ENCODE assay signal across 8 cellular contexts in genomic region chr16:25106567-25107465, GRCh38. TPM values are rescaled to one million over a fixed set of nuclear protein-coding genes. Genes with fewer than 3 reads are reported as not detected.
DNase-seq lines count a peak whose midpoint lies in the region; ATAC-seq, FAIRE-seq and TF ChIP-seq lines count a peak whose summit lies in the region.

No MANE protein-coding gene starts in this region.

- TF ChIP-seq CTCF in OCI-LY1 (IDR thresholded peaks at IDR 0.05; ENCODE audit: low read length) = peak; percentile 65
- TF ChIP-seq CTCF in epithelial cell of proximal tubule (conservative IDR thresholded peaks at IDR 0.05; ENCODE audit: low read depth, low read length) = peak; percentile 33
- TF ChIP-seq CTCF in mucosa of descending colon (IDR thresholded peaks at IDR 0.05) = no peak

- H3K36me3 ChIP-seq in BLaER1 treated with 17β-estradiol and CSF1 and Interleukin-3, amounts not matched to agents 10 nM and 100 nM = peaks cover 0 to 5% (median 0%) of the 10 kb centered on the region in 11 experiments; a peak in 1 of 22 replicates
- no peaks in the 10 kb centered on the region for H3K36me3 ChIP-seq in OCI-LY1 (ENCODE audit: insufficient read depth, low read length)
- peaks cover 4% of the 10 kb centered on the region for H3K36me3 ChIP-seq in mucosa of descending colon (ENCODE audit: low read depth)

- ATAC-seq in GM19328 (IDR thresholded peaks at IDR 0.05; ENCODE audit: unreplicated experiment) (peak; percentile 40), mucosa of descending colon (peak; percentile 81)

- H2AFZ ChIP-seq in OCI-LY1 (ENCODE audit: low read length) = no peak overlapping the region

- peak; percentile 78 for FAIRE-seq in HTR-8/SVneo (lab: Jason Lieb, UNC)

- peak overlapping the region in 5 of 11 experiments; percentile 4 to 69 (median 54); a peak in 7 of 22 replicates for H3K27ac ChIP-seq in BLaER1 treated with 17β-estradiol and CSF1 and Interleukin-3, amounts not matched to agents 10 nM and 100 nM
- H3K27ac ChIP-seq in OCI-LY1 (ENCODE audit: low read depth, low read length, poor library complexity, severe bottlenecking) = peak overlapping the region; percentile 58

- H3K79me2 ChIP-seq in OCI-LY1 (ENCODE audit: insufficient read depth, low read length) = no peaks in the 10 kb centered on the region; the same call in 1 of the 2 replicates

- peak overlapping the region; percentile 6 to 80 (median 53); a peak in 19 of 22 replicates for H3K9ac ChIP-seq in BLaER1 treated with 17β-estradiol and CSF1 and Interleukin-3, amounts not matched to agents 10 nM and 100 nM
- H3K9ac ChIP-seq in OCI-LY1 (ENCODE audit: low read length) = peak overlapping the region; percentile 69

- H3K9me3 ChIP-seq in BLaER1 treated with 17β-estradiol and CSF1 and Interleukin-3, amounts not matched to agents 10 nM and 100 nM (replicated peaks in 1 of 11) = 0 out of 22 replicates have a peak, but pooled peaks cover 0 to 10% (median 0%) of the 10 kb centered on the region in 11 experiments
- H3K9me3 ChIP-seq in OCI-LY1 (ENCODE audit: low read length) = no peaks in the 10 kb centered on the region
- H3K9me3 ChIP-seq in mucosa of descending colon = no peaks in the 10 kb centered on the region

- H3K4me1 ChIP-seq in BLaER1 treated with 17β-estradiol and CSF1 and Interleukin-3, amounts not matched to agents 10 nM and 100 nM = peaks cover 21 to 30% (median 26%) of the 10 kb centered on the region in 10 experiments
- H3K4me1 ChIP-seq in OCI-LY1 (ENCODE audit: insufficient read depth, low read length, severe bottlenecking) = peaks cover 38% of the 10 kb centered on the region
- H3K4me1 ChIP-seq in mucosa of descending colon (ENCODE audit: low read depth) = peaks cover 24% of the 10 kb centered on the region

- H3K27me3 ChIP-seq in BLaER1 treated with 17β-estradiol and CSF1 and Interleukin-3, amounts not matched to agents 10 nM and 100 nM = peaks cover 27 to 42% (median 40%) of the 10 kb centered on the region in 11 experiments
- no peaks in the 10 kb centered on the region for H3K27me3 ChIP-seq in OCI-LY1 (ENCODE audit: insufficient read depth, low read length)

- H3K9me2 ChIP-seq in OCI-LY1 (ENCODE audit: low read depth, low read length) = no peaks in the 10 kb centered on the region

- DNase-seq in HTR-8/SVneo (ENCODE audit: insufficient read length, low spot score) (peak; percentile 91), epithelial cell of proximal tubule (ENCODE audit: low read depth) (no peak), mucosa of descending colon (peak; percentile 97)
- peak; percentile 70 for DNase-seq in activated T-cell treated with anti-CD3 and anti-CD28 coated beads, Interleukin-2, amount 50 U/mL, for 1 hour
- DNase-seq in stimulated activated CD8-positive, alpha-beta memory T cell treated with anti-CD3 and anti-CD28 coated beads, Interleukin-2, amount 100 ng/mL, for 1 hour (ENCODE audit: low read depth in 2 of 2) = peak; percentile 48 to 50

- H3K4me3 ChIP-seq in BLaER1 treated with 17β-estradiol and CSF1 and Interleukin-3, amounts not matched to agents 10 nM and 100 nM = peak overlapping the region; percentile 51 to 75 (median 59)
- H3K4me3 ChIP-seq in OCI-LY1 (ENCODE audit: low read depth, low read length, poor library complexity, severe bottlenecking) (peak overlapping the region; percentile 68), epithelial cell of proximal tubule (ENCODE audit: low read depth, low read length) (peak overlapping the region; percentile 90), mucosa of descending colon (peak overlapping the region; percentile 54)

- no peaks in the 10 kb centered on the region for H3F3A ChIP-seq in OCI-LY1 (ENCODE audit: insufficient read depth, low read length)

- H4K20me1 ChIP-seq in BLaER1 treated with 17β-estradiol and CSF1 and Interleukin-3, amounts not matched to agents 10 nM and 100 nM = peaks cover 0 to 5% (median 0%) of the 10 kb centered on the region in 11 experiments; a peak in 2 of 22 replicates
- no peaks in the 10 kb centered on the region for H4K20me1 ChIP-seq in OCI-LY1 (ENCODE audit: insufficient read depth, low read length)

- peak overlapping the region; percentile 80 to 98 (median 87) for H3K4me2 ChIP-seq in BLaER1 treated with 17β-estradiol and CSF1 and Interleukin-3, amounts not matched to agents 10 nM and 100 nM
- H3K4me2 ChIP-seq in OCI-LY1 (ENCODE audit: low read length) = peak overlapping the region; percentile 86

- intact Hi-C loops in mucosa of descending colon (cut with DNase I, micrococcal nuclease) = no loop called here

RNA-seq across cellular contexts. Expression of gene LCMT1, which starts 4.7 kb away (rescaled TPM):
- total RNA-seq in epithelial cell of proximal tubule = 35.4 and 56.9 TPM in 2 replicates
- total RNA-seq in mucosa of descending colon = 10 to 100 TPM; 41.7 to 55.7 (median 55.7) TPM
